ENCODE assay signal across 8 cellular contexts in genomic region chr19:52734893-52735661, GRCh38. TPM values are rescaled to one million over a fixed set of nuclear protein-coding genes. Genes with fewer than 3 reads are reported as not detected.
DNase-seq lines count a peak whose midpoint lies in the region; ATAC-seq, FAIRE-seq and TF ChIP-seq lines count a peak whose summit lies in the region.

Gene ZNF611 (minus strand): TSS chr19:52735044. CDS start chr19:52715894, 19,150 bp downstream.

- peaks cover 15% of the 10 kb centered on the region for H3K4me1 ChIP-seq in mammary epithelial cell (ENCODE audit: insufficient read depth, low read length)
- H3K4me1 ChIP-seq in small intestine (ENCODE audit: control insufficient read depth in 2 of 2, insufficient read depth in 1 of 2, low read depth in 1 of 2, low read length in 1 of 2) = peaks cover 0 to 3% of the 10 kb centered on the region in 2 donors

- H4K20me1 ChIP-seq in mammary epithelial cell (ENCODE audit: insufficient read depth, low read length) = no peaks in the 10 kb centered on the region

- H3K36me3 ChIP-seq in WERI-Rb-1 (peaks cover 3% of the 10 kb centered on the region; the same call in 1 of the 2 replicates), mammary epithelial cell (ENCODE audit: insufficient read depth, low read length) (no peaks in the 10 kb centered on the region), small intestine (ENCODE audit: control insufficient read depth in 2 of 2, insufficient read depth in 2 of 2, low read length in 2 of 2) (no peaks in the 10 kb centered on the region)

- WGBS in mammary epithelial cell (ENCODE audit: low coverage, missing lambda C conversion rate) = 9% methylated on average over 8 of the region's 38 CpGs
- WGBS in small intestine, 3 donors = 8 to 14% (median 13%) methylated on average over 36 to 38 of the region's 38 CpGs

- no peak for FAIRE-seq in small intestine (lab: Jason Lieb, UNC)

- in situ Hi-C loops in ACHN (cut with HindIII; ENCODE audit: low pct_ligation_motif_present, low pct_unique_long_range_greater_than_20kb, low sequenced_read_pairs) (no loop called here), mammary epithelial cell (cut with MboI; ENCODE audit: low sequenced_read_pairs in 2 of 2) (loop anchor here (25.0 kb wide), 1 partner anchor 473 kb away; the partner anchor contains the start of gene ZNF766 (in 2 of the 2))

- BruUV-seq in mammary epithelial cell (replicated peaks; lab: Mats Ljungman, UMichigan) = TSS peak; percentile 88

- H3K27me3 ChIP-seq in WERI-Rb-1 (ENCODE audit: insufficient read depth, low read depth, severe bottlenecking) (no peaks in the 10 kb centered on the region), mammary epithelial cell (ENCODE audit: insufficient read depth, low read length) (no peaks in the 10 kb centered on the region), small intestine (ENCODE audit: control insufficient read depth in 2 of 2, insufficient read depth in 2 of 2, low read length in 2 of 2) (no peaks in the 10 kb centered on the region)

- peak within 1 kb of the TSS; percentile 98 for H3K4me3 ChIP-seq in WERI-Rb-1 (ENCODE audit: low read depth, low read length)
- peak within 1 kb of the TSS; percentile 74 to 85 (median 84) for H3K4me3 ChIP-seq in mammary epithelial cell (replicated peaks in 1 of 3; ENCODE audit: insufficient read depth in 1 of 3, low read depth in 2 of 3, low read length in 3 of 3)
- H3K4me3 ChIP-seq in small intestine (ENCODE audit: low read depth in 1 of 2, low read length in 2 of 2) = peak within 1 kb of the TSS; percentile 76 to 87

- intact Hi-C loops in mammary epithelial cell (cut with micrococcal nuclease) = loop anchor here (5.0 to 10.0 kb wide), 4 partner anchors 43 to 227 kb away; partner anchors contain the start of genes ZNF816 and ZNF83

- H3K79me2 ChIP-seq in mammary epithelial cell (ENCODE audit: insufficient read depth, low read length) = peaks cover 24% of the 10 kb centered on the region

- TF ChIP-seq CTCF in WERI-Rb-1 (IDR thresholded peaks at IDR 0.05; ENCODE audit: low read depth, low read length) (peak; percentile 50; the same call in 1 of the 2 replicates), mammary epithelial cell (conservative IDR thresholded peaks at IDR 0.05 in 1 of 2, IDR thresholded peaks at IDR 0.05 in 1 of 2; ENCODE audit: extremely low read depth in 1 of 2, insufficient read depth in 1 of 2, low read depth in 1 of 2, low read length in 2 of 2) (peak in 1 of 2 donors; percentile 33)

- CTCF ChIA-PET in mammary epithelial cell (lab: Charles Lee; ENCODE audit: low non-redundant PET) = interaction anchor here (0.6 kb wide), 2 partner anchors 208 to 258 kb away, joined by 6 to 7 read pairs; no protein-coding TSS in a partner anchor

- peak; percentile 92 for DNase-seq in ACHN
- DNase-seq in NCI-H2196 treated with DMSO at 0.1 percent for 48 hours (lab: John Stamatoyannopoulos, UW; ENCODE audit: unreplicated experiment) = peak; percentile 88
- peak; percentile 98 for DNase-seq in WERI-Rb-1
- DNase-seq in mammary epithelial cell = peak; percentile 94
- DNase-seq in iPS-NIHi11 (ENCODE audit: low spot score) = peak; percentile 89
- DNase-seq in small intestine = peak; percentile 97

- H3K9ac ChIP-seq in mammary epithelial cell (ENCODE audit: insufficient read depth, low read length) = peak within 1 kb of the TSS; percentile 90

- H3K27ac ChIP-seq in WERI-Rb-1 (peak within 1 kb of the TSS; percentile 93), mammary epithelial cell (ENCODE audit: insufficient read depth, low read depth, low read length) (peak within 1 kb of the TSS; percentile 81), small intestine (ENCODE audit: low read depth in 1 of 2, low read length in 1 of 2) (peak within 1 kb of the TSS; percentile 82 to 94)

- peak within 1 kb of the TSS; percentile 97 for H2AFZ ChIP-seq in mammary epithelial cell (ENCODE audit: low read depth, low read length)

- dilution Hi-C loops in mammary epithelial cell (cut with HindIII; ENCODE audit: low sequenced_read_pairs) = no loop called here

- H3K9me3 ChIP-seq in WERI-Rb-1 (ENCODE audit: severe bottlenecking) (peaks cover 3% of the 10 kb centered on the region), mammary epithelial cell (replicated peaks; ENCODE audit: insufficient read depth, low read length) (peaks cover 4% of the 10 kb centered on the region), small intestine (ENCODE audit: control insufficient read depth, low read depth) (no peaks in the 10 kb centered on the region)

- peak within 1 kb of the TSS; percentile 99 for H3K4me2 ChIP-seq in mammary epithelial cell (ENCODE audit: insufficient read depth, low read depth, low read length)

- ATAC-seq in GM18868 (IDR thresholded peaks at IDR 0.05; ENCODE audit: unreplicated experiment) (peak; percentile 93), HG03108 (IDR thresholded peaks at IDR 0.05; ENCODE audit: unreplicated experiment) (peak; percentile 94)

RNA-seq across cellular contexts. Expression of gene ZNF611, which starts in this region (rescaled TPM):
- total RNA-seq in mammary epithelial cell = 10 to 100 TPM; 15.0 to 17.6 TPM
- polyA plus RNA-seq in mammary epithelial cell = 3.5 TPM
- 31.3 TPM for polyA minus RNA-seq in mammary epithelial cell
- 1 to 10 TPM; 2.2 to 4.4 (median 3.4) TPM for polyA plus RNA-seq in small intestine

Comparison
In these comparisons a context has a peak if more than half of its experiments do, and no peak if none do; other contexts are left out.
1. Peak in every context shown above with its lines: DNase-seq, ATAC-seq, H3K4me3 ChIP-seq and H3K27ac ChIP-seq.